11 cellular contexts compared by ENCODE assay signal in the genomic region with DNA sequence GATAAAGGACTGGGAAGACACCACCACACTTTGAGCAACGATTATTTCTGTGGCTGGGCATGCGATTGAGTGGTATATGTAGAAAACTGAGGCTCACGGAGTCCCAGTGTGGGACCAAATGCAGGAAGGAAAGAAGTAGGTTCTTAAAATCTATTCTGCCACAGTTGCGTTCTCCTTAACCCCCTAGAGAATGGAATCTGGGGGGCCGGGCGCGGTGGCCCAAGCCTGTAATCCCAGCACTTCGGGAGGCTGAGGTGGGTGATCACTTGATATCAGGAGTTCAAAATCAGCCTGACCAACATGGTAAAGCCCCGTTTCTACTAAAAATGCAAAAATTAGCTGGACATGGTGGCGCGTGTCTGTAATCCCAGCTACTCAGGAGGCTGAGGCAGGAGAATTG.
"Had no signal": no experiment of that assay in that cellular context is flagged by ENCODE, and none has a peak within 500 bp of the region (broad histone marks: within the 10 kb centered on the region; RNA-seq: fewer than 3 reads in every experiment).

No MANE protein-coding gene starts in this region.

- H2AFZ ChIP-seq: GM23248, GM23338 had no signal

- H3K27ac ChIP-seq: GM23248 had no signal

- H3K4me3 ChIP-seq: GM23248, GM23338, HAP-1 had no signal

- FAIRE-seq: H1, H54 had no signal

- H3K9me3 ChIP-seq: HAP-1 had no signal

- ATAC-seq: GM23338, HCT116 had no signal

- DNase-seq: GM23248, GOT3, H7, H9, HCEC 1CT, HFFc6 had no signal

- H3K4me2 ChIP-seq: GM23338 had no signal

- H3K9ac ChIP-seq: GM23248 had no signal

- H3K36me3 ChIP-seq: HAP-1 had no signal

- H3K4me1 ChIP-seq: HAP-1 had no signal
